8 cellular contexts compared by ENCODE assay signal in genomic region chr17:82205720-82206508, GRCh38. TPM values are rescaled to one million over a fixed set of nuclear protein-coding genes. Genes with fewer than 3 reads are reported as not detected.
DNase-seq lines count a peak whose midpoint lies in the region; ATAC-seq lines count a peak whose summit lies in the region.

No MANE protein-coding gene starts in this region.

- no peaks in the 10 kb centered on the region for H3K9me3 Mint-ChIP-seq in central memory CD8-positive, alpha-beta T cell

- H3K4me3 Mint-ChIP-seq in central memory CD8-positive, alpha-beta T cell = peak overlapping the region; percentile 50

- peaks cover 22% of the 10 kb centered on the region for H3K4me1 Mint-ChIP-seq in central memory CD8-positive, alpha-beta T cell

- H3K36me3 Mint-ChIP-seq in central memory CD8-positive, alpha-beta T cell (ENCODE audit: insufficient read depth) = peaks cover 4% of the 10 kb centered on the region

- no peaks in the 10 kb centered on the region for H3K27me3 Mint-ChIP-seq in central memory CD8-positive, alpha-beta T cell

- in situ Hi-C loops in G401 (cut with HindIII; ENCODE audit: low sequenced_read_pairs) = no loop called here

- ATAC-seq in HG03139 (IDR thresholded peaks at IDR 0.05; ENCODE audit: unreplicated experiment) (peak; percentile 71), HG02938 (IDR thresholded peaks at IDR 0.05; ENCODE audit: unreplicated experiment) (no peak)
- peak; percentile 88 for ATAC-seq in central memory CD8-positive, alpha-beta T cell (replicated peaks; ENCODE audit: extremely low read depth, poor library complexity, severe bottlenecking)

- DNase-seq in G401 (ENCODE audit: low spot score) (peak; percentile 87), NCI-H345 treated with DMSO at 0.1 percent for 48 hours (lab: John Stamatoyannopoulos, UW; ENCODE audit: unreplicated experiment) (peak; percentile 90), kidney glomerular epithelial cell (lab: John Stamatoyannopoulos, UW) (peak; percentile 70)
- peak; percentile 58 for DNase-seq in activated CD4-positive, CD25-positive, alpha-beta regulatory T cell treated with anti-CD3 and anti-CD28 coated beads, Interleukin-2, amount 50 U/mL, for 16 hours (ENCODE audit: low read depth, low spot score)
- peak; percentile 62 to 71 for DNase-seq in central memory CD8-positive, alpha-beta T cell (ENCODE audit: low spot score in 2 of 2)
- DNase-seq in stimulated activated CD4-positive, alpha-beta T cell treated with anti-CD3 and anti-CD28 coated beads, Interleukin-15, amount 100 ng/mL, for 1 hour (ENCODE audit: low read depth in 1 of 2, low spot score in 1 of 2) = peak; percentile 58 to 63

- peak overlapping the region; percentile 86 for H3K27ac Mint-ChIP-seq in central memory CD8-positive, alpha-beta T cell (ENCODE audit: low read depth)

RNA-seq across cellular contexts. Expression of gene CCDC57, which starts 6.7 kb away (rescaled TPM):
- total RNA-seq in G401 (2014; rRNA removed; shearing (Covaris generic)) = 16.6 and 22.1 TPM in 2 replicates

RNA-seq across cellular contexts. Expression of gene SLC16A3, which starts 22.9 kb away (rescaled TPM):
- 280 and 292 TPM in 2 replicates for total RNA-seq in G401 (2014; rRNA removed; shearing (Covaris generic))
